8 cellular contexts compared by ENCODE assay signal in genomic region chr10:117537436-117537903, GRCh38. TPM values are rescaled to one million over a fixed set of nuclear protein-coding genes. Genes with fewer than 3 reads are reported as not detected.
DNase-seq lines count a peak whose midpoint lies in the region; ATAC-seq and TF ChIP-seq lines count a peak whose summit lies in the region.

No MANE protein-coding gene starts in this region.

- H3K27me3 Mint-ChIP-seq in CD14-positive monocyte (ENCODE audit: low read depth in 3 of 3) = peaks cover 94 to 99% (median 98%) of the 10 kb centered on the region in 3 donors

- no peak for TF ChIP-seq POLR2A in breast epithelium (IDR thresholded peaks at IDR 0.05)
- TF ChIP-seq POLR2A in lower leg skin (IDR thresholded peaks at IDR 0.05) = no peak

- peak overlapping the region in 1 of 2 donors; percentile 43 for H3K27ac ChIP-seq in breast epithelium

- H3K4me3 ChIP-seq in breast epithelium (peak overlapping the region; percentile 9 to 52 (median 29)), lower leg skin (ENCODE audit: low read depth, poor library complexity, severe bottlenecking) (no peak overlapping the region)

- no peak for DNase-seq in CD14-positive monocyte (ENCODE audit: low spot score)
- no peak for DNase-seq in breast epithelium (ENCODE audit: low spot score in 2 of 2)
- DNase-seq in lower leg skin (ENCODE audit: low spot score in 2 of 2) = peak; percentile 19 to 86
- no peak for DNase-seq in NCI-H1092 treated with DMSO at 0.1 percent for 48 hours (lab: John Stamatoyannopoulos, UW)
- no peak for DNase-seq in activated effector memory CD4-positive, alpha-beta T cell treated with Interleukin-2 at 50 U/mL for 16 hours

- H3K36me3 Mint-ChIP-seq in CD14-positive monocyte = peaks cover 0 to 2% of the 10 kb centered on the region in 2 donors

- intact Hi-C loops in CD14-positive monocyte (cut with micrococcal nuclease) (no loop called here), breast epithelium (cut with DNase I; ENCODE audit: low total_unique reads) (loop anchor here (5.0 kb wide), 1 partner anchor 1290 kb away; no protein-coding TSS in a partner anchor), lower leg skin (cut with DNase I; ENCODE audit: low total_unique reads) (loop anchor here (5.0 to 10.0 kb wide), 2 partner anchors 93 to 705 kb away; no protein-coding TSS in a partner anchor)

- H3K4me3 Mint-ChIP-seq in CD14-positive monocyte = peak overlapping the region in 1 of 2 donors; percentile 87

- no peak overlapping the region for H3K27ac Mint-ChIP-seq in CD14-positive monocyte

- no peaks in the 10 kb centered on the region for H3K36me3 ChIP-seq in breast epithelium

- H3K4me1 Mint-ChIP-seq in CD14-positive monocyte = peaks cover 24% of the 10 kb centered on the region

- ATAC-seq in HG02798 (IDR thresholded peaks at IDR 0.05; ENCODE audit: poor library complexity, unreplicated experiment) = peak; percentile 47
- ATAC-seq in HG03442 (IDR thresholded peaks at IDR 0.05; ENCODE audit: unreplicated experiment) = no peak
- ATAC-seq in HG03378 (IDR thresholded peaks at IDR 0.05; ENCODE audit: unreplicated experiment) = no peak

- H3K4me1 ChIP-seq in breast epithelium = peaks cover 4 to 15% of the 10 kb centered on the region in 2 donors

- TF ChIP-seq CTCF in CD14-positive monocyte (IDR thresholded peaks at IDR 0.05) (peak; percentile 59), breast epithelium (IDR thresholded peaks at IDR 0.05) (peak in 1 of 3 donors; percentile 54), lower leg skin (IDR thresholded peaks at IDR 0.05) (no peak)

- peaks cover 0 to 15% (median 4%) of the 10 kb centered on the region in 7 donors for H3K9me3 Mint-ChIP-seq in CD14-positive monocyte

- peaks cover 4 to 98% of the 10 kb centered on the region in 2 donors for H3K27me3 ChIP-seq in breast epithelium

- no peaks in the 10 kb centered on the region for H3K9me3 ChIP-seq in breast epithelium

- 2 to 7% methylated on average over 33 to 37 of the region's 39 CpGs for WGBS in lower leg skin, 2 donors

RNA-seq across cellular contexts. Expression of gene EMX2, which starts 5.1 kb away (rescaled TPM):
- polyA plus RNA-seq in CD14-positive monocyte = not detected
- total RNA-seq in breast epithelium (1 to 10 TPM in 1 of 3 donors, under 1 TPM in 2; 0.29 to 7.8 (median 0.98) TPM), lower leg skin (10 to 100 TPM in 1 of 4 donors, 1 to 10 TPM in 3; 3.7 to 10.4 (median 7.2) TPM)

Comparison
In these comparisons a context has a peak if more than half of its experiments do, and no peak if none do; other contexts are left out.
1. DNase-seq: peak in lower leg skin (2 of 2); none in CD14-positive monocyte (single experiment), breast epithelium (0 of 2), NCI-H1092 treated with DMSO at 0.1 percent for 48 hours (single experiment) and activated effector memory CD4-positive, alpha-beta T cell treated with Interleukin-2 at 50 U/mL for 16 hours (single experiment).
2. intact Hi-C loops: an anchor here in breast epithelium (5.0 kb wide) and lower leg skin (5.0 to 10.0 kb wide); none called in CD14-positive monocyte.